Comparison of ENCODE assay signal across 15 cellular contexts in genomic region chr5:181043285-181044092, GRCh38. TPM values are rescaled to one million over a fixed set of nuclear protein-coding genes. Genes with fewer than 3 reads are reported as not detected.
DNase-seq lines count a peak whose midpoint lies in the region; ATAC-seq, FAIRE-seq and TF ChIP-seq lines count a peak whose summit lies in the region.
"Had no signal": no experiment of that assay in that cellular context is flagged by ENCODE, and none has a peak within 500 bp of the region (broad histone marks: within the 10 kb centered on the region; RNA-seq: fewer than 3 reads in every experiment).

No MANE protein-coding gene starts in this region.

- H3K27ac Mint-ChIP-seq in stimulated activated naive CD8-positive, alpha-beta T cell treated with anti-CD3 and anti-CD28 coated beads, Interleukin-15, amount 100 ng/mL, for 72 hours = no peak overlapping the region
- H3K27ac Mint-ChIP-seq: activated naive CD8-positive, alpha-beta T cell treated with anti-CD3 and anti-CD28 coated beads, Interleukin-2, amount 50 U/mL, for 24 hours had no signal

- H3K4me3 ChIP-seq in SU-DHL-6 (ENCODE audit: insufficient read depth, low read length, poor library complexity, severe bottlenecking) = no peak overlapping the region
- no peak overlapping the region for H3K4me3 ChIP-seq in vagina
- no peak overlapping the region for H3K4me3 ChIP-seq in small intestine (ENCODE audit: low read depth in 1 of 2, low read length in 2 of 2)
- H3K4me3 ChIP-seq: Peyer's patch had no signal

- TF ChIP-seq CTCF in SU-DHL-6 (IDR thresholded peaks at IDR 0.05; ENCODE audit: insufficient read depth, low read length, poor library complexity, severe bottlenecking) = peak; percentile 11
- TF ChIP-seq CTCF in vagina (IDR thresholded peaks at IDR 0.05) = no peak

- no peaks in the 10 kb centered on the region for H3K27me3 ChIP-seq in SU-DHL-6 (ENCODE audit: low read length)
- H3K27me3 ChIP-seq in vagina = no peaks in the 10 kb centered on the region
- H3K27me3 ChIP-seq in small intestine (ENCODE audit: control insufficient read depth in 2 of 2, insufficient read depth in 2 of 2, low read length in 2 of 2) = peaks cover 0 to 13% of the 10 kb centered on the region in 2 donors
- H3K27me3 ChIP-seq: Peyer's patch had no signal

- H3K79me2 ChIP-seq in SU-DHL-6 (ENCODE audit: insufficient read depth, low read length) = no peaks in the 10 kb centered on the region

- no peaks in the 10 kb centered on the region for H3K9me3 Mint-ChIP-seq in stimulated activated naive CD8-positive, alpha-beta T cell treated with anti-CD3 and anti-CD28 coated beads, Interleukin-15, amount 100 ng/mL, for 72 hours
- H3K9me3 Mint-ChIP-seq: activated naive CD8-positive, alpha-beta T cell treated with anti-CD3 and anti-CD28 coated beads, Interleukin-2, amount 50 U/mL, for 24 hours had no signal

- no peaks in the 10 kb centered on the region for H3K9me2 ChIP-seq in SU-DHL-6 (replicated peaks; ENCODE audit: insufficient read depth, low read length)

- no peak for TF ChIP-seq POLR2A in vagina (IDR thresholded peaks at IDR 0.05)

- intact Hi-C loops in vagina (cut with DNase I) = no loop called here

- no peaks in the 10 kb centered on the region for H4K20me1 ChIP-seq in SU-DHL-6 (ENCODE audit: low read depth, low read length)

- no peaks in the 10 kb centered on the region for H3K4me1 Mint-ChIP-seq in stimulated activated naive CD8-positive, alpha-beta T cell treated with anti-CD3 and anti-CD28 coated beads, Interleukin-15, amount 100 ng/mL, for 72 hours
- H3K4me1 Mint-ChIP-seq: activated naive CD8-positive, alpha-beta T cell treated with anti-CD3 and anti-CD28 coated beads, Interleukin-2, amount 50 U/mL, for 24 hours had no signal

- no peak overlapping the region for H3K9ac ChIP-seq in SU-DHL-6 (ENCODE audit: low read length)

- no peaks in the 10 kb centered on the region for H3F3A ChIP-seq in SU-DHL-6 (ENCODE audit: insufficient read depth)

- no peak overlapping the region for H3K4me3 Mint-ChIP-seq in stimulated activated naive CD8-positive, alpha-beta T cell treated with anti-CD3 and anti-CD28 coated beads, Interleukin-15, amount 100 ng/mL, for 72 hours
- H3K4me3 Mint-ChIP-seq: activated naive CD8-positive, alpha-beta T cell treated with anti-CD3 and anti-CD28 coated beads, Interleukin-2, amount 50 U/mL, for 24 hours had no signal

- H3K27me3 Mint-ChIP-seq in stimulated activated naive CD8-positive, alpha-beta T cell treated with anti-CD3 and anti-CD28 coated beads, Interleukin-15, amount 100 ng/mL, for 72 hours = peaks cover 37% of the 10 kb centered on the region

- H3K4me1 ChIP-seq in vagina = no peaks in the 10 kb centered on the region
- no peaks in the 10 kb centered on the region for H3K4me1 ChIP-seq in small intestine (ENCODE audit: control insufficient read depth in 2 of 2, insufficient read depth in 1 of 2, low read depth in 1 of 2, low read length in 1 of 2)
- H3K4me1 ChIP-seq: Peyer's patch had no signal

- ATAC-seq in stimulated activated naive CD8-positive, alpha-beta T cell treated with anti-CD3 and anti-CD28 coated beads, Interleukin-15, amount 100 ng/mL, for 72 hours = peak; percentile 33
- no peak for ATAC-seq in stimulated activated naive CD8-positive, alpha-beta T cell treated with anti-CD3 and anti-CD28 coated beads, Interleukin-15, Interleukin-2, amounts not matched to agents 100 U/mL and 50 U/mL, for 24 hours
- ATAC-seq: activated naive CD8-positive, alpha-beta T cell treated with anti-CD3 and anti-CD28 coated beads, Interleukin-2, amount 50 U/mL, for 24 hours had no signal

- no peaks in the 10 kb centered on the region for H3K9me3 ChIP-seq in SU-DHL-6 (ENCODE audit: insufficient read depth, low read length)
- H3K9me3 ChIP-seq in vagina = no peaks in the 10 kb centered on the region
- H3K9me3 ChIP-seq in small intestine (ENCODE audit: control insufficient read depth, low read depth) = no peaks in the 10 kb centered on the region
- H3K9me3 ChIP-seq: Peyer's patch had no signal

- H3K27ac ChIP-seq in SU-DHL-6 (ENCODE audit: low read depth, low read length) = no peak overlapping the region
- H3K27ac ChIP-seq in vagina = no peak overlapping the region
- no peak overlapping the region for H3K27ac ChIP-seq in small intestine (ENCODE audit: low read depth in 1 of 2, low read length in 1 of 2)

- no peaks in the 10 kb centered on the region for H3K36me3 ChIP-seq in SU-DHL-6 (ENCODE audit: low read length)
- no peaks in the 10 kb centered on the region for H3K36me3 ChIP-seq in vagina
- H3K36me3 ChIP-seq in small intestine (ENCODE audit: control insufficient read depth in 2 of 2, insufficient read depth in 2 of 2, low read length in 2 of 2) = no peaks in the 10 kb centered on the region
- H3K36me3 ChIP-seq: Peyer's patch had no signal

- DNase-seq in stimulated activated naive CD8-positive, alpha-beta T cell treated with anti-CD3 and anti-CD28 coated beads, Interleukin-15, amount 100 ng/mL, for 72 hours = no peak
- no peak for DNase-seq in stimulated activated naive CD8-positive, alpha-beta T cell treated with anti-CD3 and anti-CD28 coated beads, Interleukin-15, Interleukin-2, amounts not matched to agents 100 U/mL and 50 U/mL, for 24 hours
- DNase-seq in islet precursor cell (peak; percentile 47), vagina (ENCODE audit: extremely low spot score in 2 of 2) (peak; percentile 74 to 93), A172 (ENCODE audit: low spot score) (no peak), small intestine (no peak), NCI-H2227 treated with DMSO at 0.1 percent for 48 hours (lab: John Stamatoyannopoulos, UW) (no peak)
- DNase-seq: activated naive CD8-positive, alpha-beta T cell treated with anti-CD3 and anti-CD28 coated beads, Interleukin-2, amount 50 U/mL, for 24 hours; DMS79 treated with DMSO at 0.1 percent for 48 hours; left cardiac atrium; NCI-H2171 treated with DMSO at 0.1 percent for 48 hours; stimulated activated CD4-positive, alpha-beta T cell treated with anti-CD3 and anti-CD28 coated beads, Interleukin-15, amount 100 ng/mL, for 24 hours; stimulated activated CD8-positive, alpha-beta memory T cell treated with anti-CD3 and anti-CD28 coated beads, Interleukin-4, amount 100 ng/mL, for 48 hours had no signal

- 67 to 72% (median 70%) methylated on average over 12 of the region's 12 CpGs for WGBS in small intestine, 3 donors

- FAIRE-seq in small intestine (lab: Jason Lieb, UNC) = no peak

- H3K4me2 ChIP-seq in SU-DHL-6 (ENCODE audit: low read depth, low read length, poor library complexity, severe bottlenecking) = no peak overlapping the region

- H2AFZ ChIP-seq in SU-DHL-6 (ENCODE audit: low read depth, low read length, severe bottlenecking) = no peak overlapping the region

RNA-seq across cellular contexts. Expression of gene BTNL9, which starts 3.4 kb away (rescaled TPM):
- total RNA-seq in vagina = 34.1 TPM
- total RNA-seq in A172 (2014; rRNA removed; shearing (Covaris generic)) = not detected in 2 replicates
- 1 to 10 TPM in 1 of 3 donors, under 1 TPM in 2; 0.27 to 4.5 (median 0.89) TPM for polyA plus RNA-seq in small intestine

RNA-seq across cellular contexts. Expression of gene BTNL3, which starts 54.8 kb away (rescaled TPM):
- total RNA-seq in vagina = not detected
- total RNA-seq in A172 (2014; rRNA removed; shearing (Covaris generic)) = not detected in 2 replicates
- polyA plus RNA-seq in small intestine = 100 to 1,000 TPM in 1 of 3 donors, 10 to 100 TPM in 2; 35.6 to 121 (median 83.2) TPM

Comparison
In these comparisons a context has a peak if more than half of its experiments do, and no peak if none do; other contexts are left out.
1. DNase-seq: peak in islet precursor cell (single experiment) and vagina (2 of 2); none in stimulated activated naive CD8-positive, alpha-beta T cell treated with anti-CD3 and anti-CD28 coated beads, Interleukin-15, amount 100 ng/mL, for 72 hours (0 of 2), stimulated activated naive CD8-positive, alpha-beta T cell treated with anti-CD3 and anti-CD28 coated beads, Interleukin-15, Interleukin-2, amounts not matched to agents 100 U/mL and 50 U/mL, for 24 hours (single experiment), A172 (single experiment), small intestine (single experiment) and NCI-H2227 treated with DMSO at 0.1 percent for 48 hours (single experiment).
2. RNA of gene BTNL9, which starts 3.4 kb away (total RNA-seq): 34.1 TPM in vagina (single experiment); not detected in A172; every median in the first group is over 10 times any median in the second.